ENCODE assay signal across 8 cellular contexts in genomic region chr12:49644620-49644994, GRCh38. TPM values are rescaled to one million over a fixed set of nuclear protein-coding genes. Genes with fewer than 3 reads are reported as not detected.
DNase-seq lines count a peak whose midpoint lies in the region; TF ChIP-seq lines count a peak whose summit lies in the region.

No MANE protein-coding gene starts in this region.

- DNase-seq in G401 (ENCODE audit: low spot score) (peak; percentile 87), LNCaP clone FGC (ENCODE audit: low read depth) (peak; percentile 15), SK-N-SH (peak; percentile 91), globus pallidus (ENCODE audit: low spot score) (peak; percentile 85), transverse colon (peak; percentile 80), cortex of kidney (lab: John Stamatoyannopoulos, UW) (no peak)
- DNase-seq in activated naive CD4-positive, alpha-beta T cell treated with anti-CD3 and anti-CD28 coated beads, Interleukin-2, amount 10 ng/mL, durations not matched to agents 7 days and 5 days: peak; percentile 88

- in situ Hi-C loops in G401 (cut with HindIII; ENCODE audit: low sequenced_read_pairs): no loop called here
- in situ Hi-C loops in transverse colon (cut with MboI; ENCODE audit: low pct_ligation_motif_present in 1 of 4, low pct_unique_long_range_greater_than_20kb in 1 of 4, low sequenced_read_pairs in 3 of 4): loop anchor here in 3 of 4 donors (5.0 kb wide), 1 partner anchor 63 kb away; the partner anchor contains the start of gene FMNL3 (in 3 of the 3)

- no peak overlapping the region for H3K4me3 Mint-ChIP-seq in activated naive CD4-positive, alpha-beta T cell treated with anti-CD3 and anti-CD28 coated beads, Interleukin-2, amount 10 ng/mL, durations not matched to agents 7 days and 5 days

- CTCF ChIA-PET in SK-N-SH (lab: Yijun Ruan, JAX): interaction anchor here (0.6 to 30.5 kb wide), 27 partner anchors 10 to 223 kb away, joined by 3 to 590 read pairs (median 5); partner anchors contain the start of genes FMNL3 and TMBIM6
- CTCF ChIA-PET in activated naive CD4-positive, alpha-beta T cell treated with anti-CD3 and anti-CD28 coated beads, Interleukin-2, amount 10 ng/mL, durations not matched to agents 7 days and 5 days (lab: Charles Lee): interaction anchor here (0.7 to 17.4 kb wide), 14 partner anchors 10 to 323 kb away, joined by 3 to 370 read pairs (median 8); partner anchors contain the start of genes FMNL3 and TMBIM6

- H3K27me3 ChIP-seq in SK-N-SH (ENCODE audit: insufficient read depth) (no peaks in the 10 kb centered on the region), parathyroid adenoma (ENCODE audit: control insufficient read depth, insufficient read depth, low read length) (no peaks in the 10 kb centered on the region), transverse colon (no peaks in the 10 kb centered on the region)

- H3K9me3 Mint-ChIP-seq in activated naive CD4-positive, alpha-beta T cell treated with anti-CD3 and anti-CD28 coated beads, Interleukin-2, amount 10 ng/mL, durations not matched to agents 7 days and 5 days: no peaks in the 10 kb centered on the region

- H3K9me3 ChIP-seq in SK-N-SH: no peaks in the 10 kb centered on the region
- H3K9me3 ChIP-seq in parathyroid adenoma (ENCODE audit: control insufficient read depth, low read length): no peaks in the 10 kb centered on the region
- H3K9me3 ChIP-seq in transverse colon: no peaks in the 10 kb centered on the region

- no peak overlapping the region for H3K4me2 ChIP-seq in SK-N-SH
- H3K4me2 ChIP-seq in parathyroid adenoma (ENCODE audit: low read length): no peak overlapping the region

- H3K4me3 ChIP-seq in LNCaP clone FGC (ENCODE audit: low read depth, low read length): no peak overlapping the region
- no peak overlapping the region for H3K4me3 ChIP-seq in SK-N-SH (ENCODE audit: low read depth in 2 of 2, low read length in 1 of 2)
- H3K4me3 ChIP-seq in parathyroid adenoma (ENCODE audit: low read depth, low read length): no peak overlapping the region
- H3K4me3 ChIP-seq in transverse colon: no peak overlapping the region

- peaks cover 36% of the 10 kb centered on the region for H3K36me3 Mint-ChIP-seq in activated naive CD4-positive, alpha-beta T cell treated with anti-CD3 and anti-CD28 coated beads, Interleukin-2, amount 10 ng/mL, durations not matched to agents 7 days and 5 days

- H3K27me3 Mint-ChIP-seq in activated naive CD4-positive, alpha-beta T cell treated with anti-CD3 and anti-CD28 coated beads, Interleukin-2, amount 10 ng/mL, durations not matched to agents 7 days and 5 days: no peaks in the 10 kb centered on the region

- 12% methylated on average over 2 of the region's 2 CpGs for WGBS in SK-N-SH (ENCODE audit: low lambda C conversion rate)
- 0% methylated on average over 1 to 2 of the region's 2 CpGs for WGBS in transverse colon (ENCODE audit: low coverage in 1 of 2), 2 donors

- H3F3A ChIP-seq in SK-N-SH (replicated peaks; ENCODE audit: insufficient read depth): peaks cover 7% of the 10 kb centered on the region

- H3K27ac ChIP-seq in SK-N-SH (ENCODE audit: low read depth in 2 of 2, low read length in 1 of 2) (peak overlapping the region in 1 of 2 experiments; percentile 6; a peak in 1 of 4 replicates), parathyroid adenoma (no peak overlapping the region), transverse colon (no peak overlapping the region)

- H3K9ac ChIP-seq in SK-N-SH: no peak overlapping the region
- H3K9ac ChIP-seq in parathyroid adenoma: no peak overlapping the region

- H3K79me2 ChIP-seq in SK-N-SH (ENCODE audit: insufficient read depth) (no peaks in the 10 kb centered on the region), parathyroid adenoma (no peaks in the 10 kb centered on the region)

- TF ChIP-seq POLR2A in transverse colon (IDR thresholded peaks at IDR 0.05): no peak

- intact Hi-C loops in transverse colon (cut with DNase I; ENCODE audit: low total_unique reads): loop anchor here (2.0 kb wide), 1 partner anchor 62 kb away; the partner anchor contains the start of gene FMNL3

- peak overlapping the region; percentile 53 for H3K27ac Mint-ChIP-seq in activated naive CD4-positive, alpha-beta T cell treated with anti-CD3 and anti-CD28 coated beads, Interleukin-2, amount 10 ng/mL, durations not matched to agents 7 days and 5 days

- H3K4me1 Mint-ChIP-seq in activated naive CD4-positive, alpha-beta T cell treated with anti-CD3 and anti-CD28 coated beads, Interleukin-2, amount 10 ng/mL, durations not matched to agents 7 days and 5 days: peaks cover 47% of the 10 kb centered on the region

- H3K36me3 ChIP-seq in SK-N-SH (replicated peaks in 1 of 2; ENCODE audit: control insufficient read depth in 1 of 2, insufficient read depth in 2 of 2, low read length in 1 of 2): peaks cover 27 to 77% of the 10 kb centered on the region in 2 experiments
- H3K36me3 ChIP-seq in parathyroid adenoma (ENCODE audit: control insufficient read depth, insufficient read depth, low read length): no peaks in the 10 kb centered on the region
- no peaks in the 10 kb centered on the region for H3K36me3 ChIP-seq in transverse colon

- TF ChIP-seq EP300 in SK-N-SH (IDR thresholded peaks at IDR 0.05; ENCODE audit: borderline replicate concordance in 1 of 2, low read depth in 1 of 2, low read length in 1 of 2) (no peak), transverse colon (IDR thresholded peaks at IDR 0.05; ENCODE audit: low read depth) (no peak)

- peak; percentile 89 for TF ChIP-seq CTCF in LNCaP clone FGC (IDR thresholded peaks at IDR 0.05; ENCODE audit: control insufficient read depth, extremely low read depth, insufficient read depth)
- TF ChIP-seq CTCF in SK-N-SH (IDR thresholded peaks at IDR 0.05): peak; percentile 98
- peak; percentile 94 for TF ChIP-seq CTCF in parathyroid adenoma (IDR thresholded peaks at IDR 0.05)
- TF ChIP-seq CTCF in transverse colon (IDR thresholded peaks at IDR 0.05): peak; percentile 91 to 94 (median 92)

- TF ChIP-seq RAD21 in SK-N-SH (IDR thresholded peaks at IDR 0.05; ENCODE audit: low read length): peak; percentile 98

- no peaks in the 10 kb centered on the region for H4K20me1 ChIP-seq in SK-N-SH (ENCODE audit: insufficient read depth)

- H3K9me2 ChIP-seq in SK-N-SH: no peaks in the 10 kb centered on the region

- H2AFZ ChIP-seq in SK-N-SH (ENCODE audit: low read depth) (no peak overlapping the region), parathyroid adenoma (no peak overlapping the region)

- POLR2A ChIA-PET in SK-N-SH (lab: Yijun Ruan, JAX): interaction anchor here (0.7 to 2.0 kb wide), 3 partner anchors 62 to 150 kb away, joined by 3 to 7 read pairs (median 6); partner anchors contain the start of gene TMBIM6

- H3K4me1 ChIP-seq in SK-N-SH (ENCODE audit: control insufficient read depth in 1 of 2, insufficient read depth in 2 of 2, low read depth in 1 of 2, low read length in 1 of 2) (peaks cover 0 to 5% of the 10 kb centered on the region in 2 experiments; a peak in 1 of 4 replicates), parathyroid adenoma (peaks cover 3% of the 10 kb centered on the region), transverse colon (peaks cover 0 to 7% (median 0%) of the 10 kb centered on the region in 4 donors)

TF ChIP-seq in SK-N-SH, 30 proteins besides CTCF, POLR2A, EP300 and RAD21:
- TF ChIP-seq RCOR1 (IDR thresholded peaks at IDR 0.05; ENCODE audit: low read length): no peak
- TF ChIP-seq IRF3 (IDR thresholded peaks at IDR 0.05; ENCODE audit: low read depth, low read length): 0 out of 2 replicates have a peak, but pooled peaks have one; percentile 6
- TF ChIP-seq NFIC (IDR thresholded peaks at IDR 0.05; ENCODE audit: borderline replicate concordance): no peak
- peak; percentile 98 for TF ChIP-seq SMC3 (IDR thresholded peaks at IDR 0.05; ENCODE audit: low read depth, low read length)
- TF ChIP-seq CHD2 (IDR thresholded peaks at IDR 0.05; ENCODE audit: low read length, partially characterized antibody): peak; percentile 23
TF ChIP-seq in SK-N-SH: peak in this region for 3.

RNA-seq across cellular contexts. Expression of gene PRPF40B, which starts 21.2 kb away (rescaled TPM):
- 11.2 and 16.4 TPM in 2 replicates for total RNA-seq in G401 (2014; rRNA removed; shearing (Covaris generic))
- polyA plus RNA-seq in SK-N-SH (2012; rRNA removed): 24.3 and 27.0 TPM in 2 replicates
- polyA plus RNA-seq in SK-N-SH (2012; cell fraction: cytosol; rRNA removed): 11.2 and 14.6 TPM in 2 replicates
- polyA plus RNA-seq in SK-N-SH (2012; cell fraction: nucleus; rRNA removed): 125 TPM in 2 replicates
- total RNA-seq in transverse colon: 10 to 100 TPM in 2 of 4 donors, 1 to 10 TPM in 2; 3.7 to 12.7 (median 8.7) TPM

RNA-seq across cellular contexts. Expression of gene FAM186B, which starts 39.2 kb away (rescaled TPM):
- 0.06 TPM in 1 of 2 replicates, not detected in the other for total RNA-seq in G401 (2014; rRNA removed; shearing (Covaris generic))
- 0.16 and 0.24 TPM in 2 replicates for polyA plus RNA-seq in SK-N-SH (2012; rRNA removed)
- 0.09 and 0.18 TPM in 2 replicates for polyA plus RNA-seq in SK-N-SH (2012; cell fraction: cytosol; rRNA removed)
- polyA plus RNA-seq in SK-N-SH (2012; cell fraction: nucleus; rRNA removed): 0.80 and 0.93 TPM in 2 replicates
- total RNA-seq in transverse colon: under 1 TPM in 2 of 4 donors, not detected in 2; 0.14 to 0.64 TPM
